ENCODE assay signal across 9 cellular contexts in the genomic region with DNA sequence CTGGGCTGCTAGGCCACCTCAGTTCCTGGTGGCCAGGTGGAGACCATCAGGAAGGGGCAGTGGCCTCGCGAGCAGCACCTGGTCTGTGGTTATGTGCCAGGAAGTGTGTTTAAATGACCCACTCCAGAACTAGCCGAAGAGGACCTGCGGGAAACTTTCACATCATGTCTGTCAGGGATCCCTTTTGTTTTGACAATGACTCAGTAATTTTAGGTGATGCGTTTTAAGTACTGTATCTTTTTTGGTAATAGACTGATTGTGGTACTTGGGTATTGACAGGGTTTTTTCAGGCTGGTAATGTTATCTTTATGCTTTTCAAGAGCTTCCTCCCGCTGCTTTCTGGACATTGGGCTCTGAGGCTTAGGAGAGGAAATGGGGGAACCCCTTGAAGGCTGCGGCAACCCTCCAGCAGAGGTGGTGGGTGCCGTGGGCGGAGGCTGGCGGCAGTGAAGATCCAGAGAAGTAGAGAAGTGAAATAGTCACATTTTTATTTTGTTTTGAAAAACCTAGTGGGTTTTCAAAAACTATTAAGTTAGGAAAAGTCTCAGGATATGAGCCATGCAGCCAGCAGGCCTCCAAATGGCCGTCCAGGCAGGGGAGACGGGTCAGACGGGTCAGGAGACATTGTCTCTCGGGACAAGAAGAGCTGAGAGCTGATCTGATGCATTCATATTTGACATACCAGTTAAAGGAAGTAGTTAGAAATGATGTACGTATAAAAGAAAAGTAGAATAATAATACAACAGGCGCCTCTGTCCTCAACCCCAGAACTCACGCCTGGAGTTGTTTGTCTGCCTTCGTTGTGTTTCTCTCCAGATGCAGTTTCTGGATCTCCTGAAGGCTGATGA. TPM values are rescaled to one million over a fixed set of nuclear protein-coding genes. Genes with fewer than 3 reads are reported as not detected.
DNase-seq lines count a peak whose midpoint lies in the region; ATAC-seq and TF ChIP-seq lines count a peak whose summit lies in the region.
"Had no signal": no experiment of that assay in that cellular context is flagged by ENCODE, and none has a peak within 500 bp of the region (broad histone marks: within the 10 kb centered on the region; RNA-seq: fewer than 3 reads in every experiment).

No MANE protein-coding gene starts in this region.

- H3K27ac ChIP-seq in cardiac muscle cell (peak overlapping the region; percentile 53), right cardiac atrium (ENCODE audit: low read length) (no peak overlapping the region)

- WGBS in right cardiac atrium: 47% methylated on average over 18 of the region's 18 CpGs

- H3K4me3 ChIP-seq in cardiac muscle cell (no peak overlapping the region), right cardiac atrium (ENCODE audit: low read length) (no peak overlapping the region)
- H3K4me3 ChIP-seq: adrenal gland had no signal

- H3K4me1 ChIP-seq in cardiac muscle cell (ENCODE audit: low read depth) (peaks cover 35% of the 10 kb centered on the region), right cardiac atrium (ENCODE audit: control insufficient read depth, insufficient read depth, low read length) (peaks cover 32% of the 10 kb centered on the region)

- peaks cover 43 to 81% (median 68%) of the 10 kb centered on the region in 4 donors for H3K4me1 Mint-ChIP-seq in naive thymus-derived CD8-positive, alpha-beta T cell

- H3K4me3 Mint-ChIP-seq in naive thymus-derived CD8-positive, alpha-beta T cell: peak overlapping the region; percentile 61 to 87 (median 76)

- peaks cover 0 to 12% (median 2%) of the 10 kb centered on the region in 9 donors for H3K9me3 Mint-ChIP-seq in naive thymus-derived CD8-positive, alpha-beta T cell

- peak in 1 of 2 donors; percentile 12 for DNase-seq in cardiac muscle cell (ENCODE audit: low read depth in 1 of 2, low spot score in 1 of 2)
- no peak for DNase-seq in right cardiac atrium
- peak; percentile 42 for DNase-seq in activated T-cell treated with anti-CD3 and anti-CD28 coated beads for 24 hours (ENCODE audit: low read depth)
- DNase-seq in naive thymus-derived CD8-positive, alpha-beta T cell: peak in 7 of 10 donors; percentile 20 to 53 (median 37)
- no peak for DNase-seq in left lobe of liver (ENCODE audit: low spot score)
- no peak for DNase-seq in OCI-M1 (lab: John Stamatoyannopoulos, UW)
- DNase-seq in ureter (ENCODE audit: low spot score): no peak

- TF ChIP-seq CTCF in cardiac muscle cell (IDR thresholded peaks at IDR 0.05; ENCODE audit: low read depth, low read length): no peak

- peak overlapping the region; percentile 18 to 92 (median 76) for H3K27ac Mint-ChIP-seq in naive thymus-derived CD8-positive, alpha-beta T cell

- POLR2A ChIA-PET in naive thymus-derived CD8-positive, alpha-beta T cell (lab: Charles Lee): interaction anchor here (1.0 to 1.1 kb wide), 2 partner anchors 15 to 25 kb away, joined by 3 read pairs; no protein-coding TSS in a partner anchor

- H3K27me3 ChIP-seq in cardiac muscle cell: no peaks in the 10 kb centered on the region
- no peaks in the 10 kb centered on the region for H3K27me3 ChIP-seq in right cardiac atrium (ENCODE audit: control insufficient read depth, insufficient read depth)
- H3K27me3 ChIP-seq: adrenal gland had no signal

- H3K27me3 Mint-ChIP-seq in naive thymus-derived CD8-positive, alpha-beta T cell: no peaks in the 10 kb centered on the region

- H3K9me3 ChIP-seq in cardiac muscle cell (ENCODE audit: low read depth) (no peaks in the 10 kb centered on the region), right cardiac atrium (ENCODE audit: control insufficient read depth, low read length) (no peaks in the 10 kb centered on the region)
- H3K9me3 ChIP-seq: adrenal gland had no signal

- H3K36me3 ChIP-seq in cardiac muscle cell: no peaks in the 10 kb centered on the region
- H3K36me3 ChIP-seq: adrenal gland had no signal

- intact Hi-C loops in right cardiac atrium (cut with DNase I): no loop called here

- H3K36me3 Mint-ChIP-seq in naive thymus-derived CD8-positive, alpha-beta T cell: peaks cover 11 to 17% (median 11%) of the 10 kb centered on the region in 3 donors

- ATAC-seq in right cardiac atrium (no peak), HG03139 (IDR thresholded peaks at IDR 0.05; ENCODE audit: unreplicated experiment) (peak; percentile 66), left lobe of liver (no peak)
- peak; percentile 92 to 95 for ATAC-seq in naive thymus-derived CD8-positive, alpha-beta T cell

RNA-seq across cellular contexts. Expression of a gene that starts 27.7 kb away (rescaled TPM):
- total RNA-seq in cardiac muscle cell (40.5 and 43.5 TPM in 2 replicates), right cardiac atrium (10 to 100 TPM; 30.1 to 38.2 (median 36.2) TPM), left lobe of liver (15.4 TPM), ureter (47.0 TPM)
- polyA plus RNA-seq in cardiac muscle cell (37.3 and 45.0 TPM in 2 replicates), right cardiac atrium (33.9 TPM)
- 10 to 100 TPM; 48.1 to 49.6 TPM for total RNA-seq in naive thymus-derived CD8-positive, alpha-beta T cell
- 10 to 100 TPM; 22.7 to 38.3 (median 26.9) TPM for polyA plus RNA-seq in naive thymus-derived CD8-positive, alpha-beta T cell

RNA-seq across cellular contexts. Expression of a gene that starts 53.3 kb away (rescaled TPM):
- total RNA-seq in cardiac muscle cell (1,301 and 1,791 TPM in 2 replicates), right cardiac atrium (100 to 1,000 TPM in 1 of 4 donors, 10 to 100 TPM in 3; 73.2 to 114 (median 92.2) TPM), left lobe of liver (90.4 TPM), ureter (21.5 TPM)
- polyA plus RNA-seq in cardiac muscle cell (675 and 686 TPM in 2 replicates), right cardiac atrium (64.8 TPM)
- 10 to 100 TPM; 36.4 to 42.1 TPM for total RNA-seq in naive thymus-derived CD8-positive, alpha-beta T cell
- 10 to 100 TPM; 30.8 to 38.9 (median 37.5) TPM for polyA plus RNA-seq in naive thymus-derived CD8-positive, alpha-beta T cell

Comparison
In these comparisons a context has a peak if more than half of its experiments do, and no peak if none do; other contexts are left out.
1. RNA of a gene that starts 53.3 kb away (total RNA-seq): 1,301 to 1,791 TPM in cardiac muscle cell; 73.2 to 114 TPM in right cardiac atrium, 90.4 TPM in left lobe of liver (single experiment), 36.4 to 42.1 TPM in naive thymus-derived CD8-positive, alpha-beta T cell and 21.5 TPM in ureter (single experiment); every median in the first group is over 10 times any median in the second.
2. DNase-seq: peak in activated T-cell treated with anti-CD3 and anti-CD28 coated beads for 24 hours (single experiment) and naive thymus-derived CD8-positive, alpha-beta T cell (7 of 10); none in right cardiac atrium (0 of 3), left lobe of liver (single experiment), OCI-M1 (single experiment) and ureter (single experiment).
3. ATAC-seq: peak in HG03139 (single experiment) and naive thymus-derived CD8-positive, alpha-beta T cell (2 of 2); none in right cardiac atrium (0 of 2) and left lobe of liver (single experiment).